ENCODE assay signal across 1 cellular context in genomic region chr2:75041791-75042231, GRCh38.
TF ChIP-seq lines count a peak whose summit lies in the region.

No MANE protein-coding gene starts in this region.

TF ChIP-seq in WTC11, 78 proteins besides CTCF, POLR2A, EP300 and RAD21 (continued from another document):
- TF ChIP-seq MAX (CRISPR knock-in tag; IDR thresholded peaks at IDR 0.05) (no peak), ZNF138 (CRISPR knock-in tag; conservative IDR thresholded peaks at IDR 0.05) (no peak)
